19 cellular contexts compared by ENCODE assay signal in the genomic region with DNA sequence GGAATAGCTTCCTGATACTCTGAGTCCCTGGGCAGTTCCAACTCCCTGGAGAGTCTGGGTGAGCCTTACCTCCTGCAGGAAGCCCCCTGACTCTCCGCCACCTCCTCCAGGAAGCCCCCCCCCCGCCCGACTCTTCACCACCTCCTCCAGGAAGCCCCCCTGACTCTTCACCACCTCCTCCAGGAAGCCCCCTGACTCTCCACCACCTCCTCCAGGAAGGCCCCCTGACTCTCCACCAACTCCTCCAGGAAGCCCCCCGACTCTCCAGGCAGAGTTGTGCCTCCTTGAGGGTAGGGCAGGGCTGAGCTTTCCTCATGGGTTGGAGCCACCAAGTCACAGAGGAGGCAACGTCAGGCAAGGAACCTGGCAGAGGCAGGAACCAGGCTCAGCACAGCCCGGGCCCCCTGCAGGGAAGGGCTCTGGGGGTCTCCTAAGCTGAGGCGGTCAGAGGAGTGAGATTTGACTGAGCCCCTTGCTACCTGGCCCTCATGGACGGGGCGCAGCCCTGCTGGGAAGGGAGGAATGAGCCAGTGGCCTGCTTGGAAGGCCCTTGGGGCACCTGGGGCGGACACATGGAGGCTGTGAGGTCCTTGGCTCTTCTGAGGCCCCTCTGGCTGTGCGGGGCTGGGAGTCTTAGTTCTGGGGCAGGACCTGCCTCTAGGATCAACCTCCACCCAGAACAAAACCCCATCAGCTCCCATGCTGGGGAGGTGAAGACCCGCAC. TPM values are rescaled to one million over a fixed set of nuclear protein-coding genes. Genes with fewer than 3 reads are reported as not detected.
"Had no signal": no experiment of that assay in that cellular context is flagged by ENCODE, and none has a peak within 500 bp of the region (broad histone marks: within the 10 kb centered on the region; RNA-seq: fewer than 3 reads in every experiment).

No MANE protein-coding gene starts in this region.

- H3K27ac ChIP-seq: epithelial cell of prostate, hepatocyte, skin epidermis had no signal

- DNase-seq: activated CD4-positive, alpha-beta T cell treated with anti-CD3 and anti-CD28 coated beads, Interleukin-2, amount 50 U/mL, for 1 hour; activated naive CD4-positive, alpha-beta T cell treated with Interleukin-2 at 50 U/mL for 16 hours; caudate nucleus; foreskin fibroblast; left cardiac atrium; midbrain; nucleus accumbens; right cardiac atrium; stimulated activated naive CD8-positive, alpha-beta T cell treated with anti-CD3 and anti-CD28 coated beads, Interleukin-15, Interleukin-2, amounts not matched to agents 100 U/mL and 50 U/mL, for 24 hours; substantia nigra; T1000; trophoblast cell had no signal

- H3K4me3 ChIP-seq: hepatocyte, lung, skin epidermis had no signal

- ATAC-seq: left cardiac atrium; right cardiac atrium; stimulated activated naive CD8-positive, alpha-beta T cell treated with anti-CD3 and anti-CD28 coated beads, Interleukin-15, Interleukin-2, amounts not matched to agents 100 U/mL and 50 U/mL, for 24 hours had no signal

- H3K4me2 ChIP-seq: hepatocyte had no signal

- H3K79me2 ChIP-seq: hepatocyte had no signal

RNA-seq across cellular contexts. Expression of a gene that starts 18.1 kb away (rescaled TPM):
- total RNA-seq: dermis microvascular lymphatic vessel endothelial cell; hepatocyte; left cardiac atrium; lung; progenitor cell of endocrine pancreas; right cardiac atrium; T-helper 1 cell treated with Interleukin-12 subunit alpha and Interleukin-12 subunit beta and Interleukin-4 antibody, amounts not matched to agents 30 ng/mL and 1 ng/mL, for 36 hours had no signal
- polyA plus RNA-seq: hepatocyte, lung, right cardiac atrium had no signal

RNA-seq across cellular contexts. Expression of a gene that starts 31.7 kb away (rescaled TPM):
- total RNA-seq: dermis microvascular lymphatic vessel endothelial cell; hepatocyte; progenitor cell of endocrine pancreas; T-helper 1 cell treated with Interleukin-12 subunit alpha and Interleukin-12 subunit beta and Interleukin-4 antibody, amounts not matched to agents 30 ng/mL and 1 ng/mL, for 36 hours had no signal
- polyA plus RNA-seq: hepatocyte had no signal
